In the genomic region with DNA sequence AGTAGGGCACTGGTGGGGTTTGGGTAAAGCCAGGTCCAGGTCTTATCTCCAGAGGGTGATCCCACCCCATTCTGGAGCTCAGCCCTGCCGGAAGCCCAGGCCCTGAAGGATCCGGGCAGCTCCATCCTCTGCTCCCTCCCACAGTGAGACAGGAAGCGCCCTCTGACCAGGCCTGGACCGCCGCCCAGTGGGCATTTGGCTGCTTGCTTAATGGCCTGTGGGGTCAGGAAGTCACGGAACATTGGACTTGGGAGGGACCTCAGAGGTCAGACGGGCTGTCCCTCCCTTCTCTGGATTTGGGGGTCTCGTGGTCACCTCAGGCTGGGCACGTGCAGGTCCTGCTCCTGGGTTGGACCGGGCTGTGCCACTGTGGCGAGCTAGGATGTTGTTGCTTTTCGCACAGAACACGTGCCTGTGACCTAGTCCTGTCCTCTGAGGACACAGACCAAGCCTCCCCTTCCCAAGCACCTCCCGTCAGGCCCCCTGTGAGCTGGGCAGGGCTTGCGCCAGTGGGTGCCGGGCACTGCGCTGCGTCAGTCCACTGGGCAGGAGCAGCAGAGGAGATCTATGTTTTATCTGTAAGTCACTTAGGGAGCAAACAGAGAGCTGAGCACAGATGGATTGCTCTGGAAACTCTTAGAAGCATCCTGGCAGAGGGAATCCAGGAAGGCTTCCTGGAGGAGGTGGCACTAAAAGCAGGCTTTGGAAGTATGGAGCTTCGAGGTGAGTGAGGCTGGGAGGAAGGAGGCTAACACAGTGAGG, we compare ENCODE assay signal across 1 cellular context.
A peak's percentile ranks its signal among the peaks of the same experiment; 100 is the strongest.
TF ChIP-seq lines count a peak whose summit lies in the region.

No MANE protein-coding gene starts in this region.

TF ChIP-seq in K562, 482 proteins besides CTCF, POLR2A, EP300 and RAD21 (continued from another document and continues in another):
- TF ChIP-seq, protein P1, sequence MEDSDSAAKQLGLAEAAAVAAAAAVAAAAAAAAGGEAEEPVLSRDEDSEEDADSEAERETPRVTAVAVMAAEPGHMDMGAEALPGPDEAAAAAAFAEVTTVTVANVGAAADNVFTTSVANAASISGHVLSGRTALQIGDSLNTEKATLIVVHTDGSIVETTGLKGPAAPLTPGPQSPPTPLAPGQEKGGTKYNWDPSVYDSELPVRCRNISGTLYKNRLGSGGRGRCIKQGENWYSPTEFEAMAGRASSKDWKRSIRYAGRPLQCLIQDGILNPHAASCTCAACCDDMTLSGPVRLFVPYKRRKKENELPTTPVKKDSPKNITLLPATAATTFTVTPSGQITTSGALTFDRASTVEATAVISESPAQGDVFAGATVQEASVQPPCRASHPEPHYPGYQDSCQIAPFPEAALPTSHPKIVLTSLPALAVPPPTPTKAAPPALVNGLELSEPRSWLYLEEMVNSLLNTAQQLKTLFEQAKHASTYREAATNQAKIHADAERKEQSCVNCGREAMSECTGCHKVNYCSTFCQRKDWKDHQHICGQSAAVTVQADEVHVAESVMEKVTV (CRISPR knock-in tag; IDR thresholded peaks at IDR 0.05): peak; percentile 78
- TF ChIP-seq NR2C1 (IDR thresholded peaks at IDR 0.05) (no peak), NR2C1 (tag; IDR thresholded peaks at IDR 0.05) (peak; percentile 84), PRPF4 (IDR thresholded peaks at IDR 0.05; ENCODE audit: insufficient read depth, low read depth, low read length, poor library complexity, severe bottlenecking) (no peak), SIN3A (IDR thresholded peaks at IDR 0.05; ENCODE audit: borderline replicate concordance in 2 of 2, control insufficient read depth in 1 of 2, low read depth in 2 of 2, low read length in 2 of 2) (0 out of 4 replicates have a peak, but pooled peaks of 1 of the 2 experiments have one; percentile 33), ZNF175 (CRISPR knock-in tag; IDR thresholded peaks at IDR 0.05; ENCODE audit: low read depth) (0 out of 2 replicates have a peak, but pooled peaks have one; percentile 24), SAFB (IDR thresholded peaks at IDR 0.05; ENCODE audit: borderline replicate concordance, low read depth, low read length) (no peak), TAF1 (IDR thresholded peaks at IDR 0.05; ENCODE audit: control insufficient read depth, extremely low read depth, insufficient read depth, low read length, severe bottlenecking) (peak; percentile 27), TARDBP (IDR thresholded peaks at IDR 0.05) (no peak), ZNF785 (CRISPR knock-in tag; IDR thresholded peaks at IDR 0.05) (no peak), TAF7 (tag; IDR thresholded peaks at IDR 0.05) (no peak), CAMTA2 (CRISPR knock-in tag; conservative IDR thresholded peaks at IDR 0.05) (no peak), ZBTB7A (IDR thresholded peaks at IDR 0.05; ENCODE audit: borderline replicate concordance, control insufficient read depth, low read depth, low read length) (peak; percentile 65; the same call in 1 of the 2 replicates), SRF (CRISPR knock-in tag; IDR thresholded peaks at IDR 0.05) (peak in 1 of 2 experiments; percentile 65; a peak in 1 of 4 replicates), BCOR (IDR thresholded peaks at IDR 0.05) (peak; percentile 72), NRF1 (conservative IDR thresholded peaks at IDR 0.05 in 1 of 2, IDR thresholded peaks at IDR 0.05 in 1 of 2) (no peak), NEUROD1 (IDR thresholded peaks at IDR 0.05; ENCODE audit: borderline replicate concordance, low read depth, low read length, partially characterized antibody) (peak; percentile 67), HNRNPK (IDR thresholded peaks at IDR 0.05; ENCODE audit: low read depth, low read length, poor library complexity, severe bottlenecking) (no peak)
- TF ChIP-seq, protein P2, sequence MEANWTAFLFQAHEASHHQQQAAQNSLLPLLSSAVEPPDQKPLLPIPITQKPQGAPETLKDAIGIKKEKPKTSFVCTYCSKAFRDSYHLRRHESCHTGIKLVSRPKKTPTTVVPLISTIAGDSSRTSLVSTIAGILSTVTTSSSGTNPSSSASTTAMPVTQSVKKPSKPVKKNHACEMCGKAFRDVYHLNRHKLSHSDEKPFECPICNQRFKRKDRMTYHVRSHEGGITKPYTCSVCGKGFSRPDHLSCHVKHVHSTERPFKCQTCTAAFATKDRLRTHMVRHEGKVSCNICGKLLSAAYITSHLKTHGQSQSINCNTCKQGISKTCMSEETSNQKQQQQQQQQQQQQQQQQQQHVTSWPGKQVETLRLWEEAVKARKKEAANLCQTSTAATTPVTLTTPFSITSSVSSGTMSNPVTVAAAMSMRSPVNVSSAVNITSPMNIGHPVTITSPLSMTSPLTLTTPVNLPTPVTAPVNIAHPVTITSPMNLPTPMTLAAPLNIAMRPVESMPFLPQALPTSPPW (CRISPR knock-in tag; IDR thresholded peaks at IDR 0.05): peak; percentile 69
- TF ChIP-seq, protein P3, sequence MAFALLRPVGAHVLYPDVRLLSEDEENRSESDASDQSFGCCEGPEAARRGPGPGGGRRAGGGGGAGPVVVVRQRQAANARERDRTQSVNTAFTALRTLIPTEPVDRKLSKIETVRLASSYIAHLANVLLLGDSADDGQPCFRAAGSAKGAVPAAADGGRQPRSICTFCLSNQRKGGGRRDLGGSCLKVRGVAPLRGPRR (CRISPR knock-in tag; IDR thresholded peaks at IDR 0.05): 0 out of 2 replicates have a peak, but pooled peaks have one; percentile 35
- TF ChIP-seq, protein P4, sequence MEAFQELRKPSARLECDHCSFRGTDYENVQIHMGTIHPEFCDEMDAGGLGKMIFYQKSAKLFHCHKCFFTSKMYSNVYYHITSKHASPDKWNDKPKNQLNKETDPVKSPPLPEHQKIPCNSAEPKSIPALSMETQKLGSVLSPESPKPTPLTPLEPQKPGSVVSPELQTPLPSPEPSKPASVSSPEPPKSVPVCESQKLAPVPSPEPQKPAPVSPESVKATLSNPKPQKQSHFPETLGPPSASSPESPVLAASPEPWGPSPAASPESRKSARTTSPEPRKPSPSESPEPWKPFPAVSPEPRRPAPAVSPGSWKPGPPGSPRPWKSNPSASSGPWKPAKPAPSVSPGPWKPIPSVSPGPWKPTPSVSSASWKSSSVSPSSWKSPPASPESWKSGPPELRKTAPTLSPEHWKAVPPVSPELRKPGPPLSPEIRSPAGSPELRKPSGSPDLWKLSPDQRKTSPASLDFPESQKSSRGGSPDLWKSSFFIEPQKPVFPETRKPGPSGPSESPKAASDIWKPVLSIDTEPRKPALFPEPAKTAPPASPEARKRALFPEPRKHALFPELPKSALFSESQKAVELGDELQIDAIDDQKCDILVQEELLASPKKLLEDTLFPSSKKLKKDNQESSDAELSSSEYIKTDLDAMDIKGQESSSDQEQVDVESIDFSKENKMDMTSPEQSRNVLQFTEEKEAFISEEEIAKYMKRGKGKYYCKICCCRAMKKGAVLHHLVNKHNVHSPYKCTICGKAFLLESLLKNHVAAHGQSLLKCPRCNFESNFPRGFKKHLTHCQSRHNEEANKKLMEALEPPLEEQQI (IDR thresholded peaks at IDR 0.05): no peak
- TF ChIP-seq, protein P5, sequence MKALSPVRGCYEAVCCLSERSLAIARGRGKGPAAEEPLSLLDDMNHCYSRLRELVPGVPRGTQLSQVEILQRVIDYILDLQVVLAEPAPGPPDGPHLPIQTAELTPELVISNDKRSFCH (CRISPR knock-in tag; IDR thresholded peaks at IDR 0.05): no peak
- TF ChIP-seq, protein P5 (tag; IDR thresholded peaks at IDR 0.05): peak; percentile 16; the same call in 1 of the 2 replicates
- TF ChIP-seq, protein P6, sequence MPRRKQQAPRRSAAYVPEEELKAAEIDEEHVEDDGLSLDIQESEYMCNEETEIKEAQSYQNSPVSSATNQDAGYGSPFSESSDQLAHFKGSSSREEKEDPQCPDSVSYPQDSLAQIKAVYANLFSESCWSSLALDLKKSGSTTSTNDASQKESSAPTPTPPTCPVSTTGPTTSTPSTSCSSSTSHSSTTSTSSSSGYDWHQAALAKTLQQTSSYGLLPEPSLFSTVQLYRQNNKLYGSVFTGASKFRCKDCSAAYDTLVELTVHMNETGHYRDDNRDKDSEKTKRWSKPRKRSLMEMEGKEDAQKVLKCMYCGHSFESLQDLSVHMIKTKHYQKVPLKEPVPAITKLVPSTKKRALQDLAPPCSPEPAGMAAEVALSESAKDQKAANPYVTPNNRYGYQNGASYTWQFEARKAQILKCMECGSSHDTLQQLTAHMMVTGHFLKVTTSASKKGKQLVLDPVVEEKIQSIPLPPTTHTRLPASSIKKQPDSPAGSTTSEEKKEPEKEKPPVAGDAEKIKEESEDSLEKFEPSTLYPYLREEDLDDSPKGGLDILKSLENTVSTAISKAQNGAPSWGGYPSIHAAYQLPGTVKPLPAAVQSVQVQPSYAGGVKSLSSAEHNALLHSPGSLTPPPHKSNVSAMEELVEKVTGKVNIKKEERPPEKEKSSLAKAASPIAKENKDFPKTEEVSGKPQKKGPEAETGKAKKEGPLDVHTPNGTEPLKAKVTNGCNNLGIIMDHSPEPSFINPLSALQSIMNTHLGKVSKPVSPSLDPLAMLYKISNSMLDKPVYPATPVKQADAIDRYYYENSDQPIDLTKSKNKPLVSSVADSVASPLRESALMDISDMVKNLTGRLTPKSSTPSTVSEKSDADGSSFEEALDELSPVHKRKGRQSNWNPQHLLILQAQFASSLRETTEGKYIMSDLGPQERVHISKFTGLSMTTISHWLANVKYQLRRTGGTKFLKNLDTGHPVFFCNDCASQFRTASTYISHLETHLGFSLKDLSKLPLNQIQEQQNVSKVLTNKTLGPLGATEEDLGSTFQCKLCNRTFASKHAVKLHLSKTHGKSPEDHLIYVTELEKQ (CRISPR knock-in tag; IDR thresholded peaks at IDR 0.05): 0 out of 2 replicates have a peak, but pooled peaks have one; percentile 38
- TF ChIP-seq, protein P7, sequence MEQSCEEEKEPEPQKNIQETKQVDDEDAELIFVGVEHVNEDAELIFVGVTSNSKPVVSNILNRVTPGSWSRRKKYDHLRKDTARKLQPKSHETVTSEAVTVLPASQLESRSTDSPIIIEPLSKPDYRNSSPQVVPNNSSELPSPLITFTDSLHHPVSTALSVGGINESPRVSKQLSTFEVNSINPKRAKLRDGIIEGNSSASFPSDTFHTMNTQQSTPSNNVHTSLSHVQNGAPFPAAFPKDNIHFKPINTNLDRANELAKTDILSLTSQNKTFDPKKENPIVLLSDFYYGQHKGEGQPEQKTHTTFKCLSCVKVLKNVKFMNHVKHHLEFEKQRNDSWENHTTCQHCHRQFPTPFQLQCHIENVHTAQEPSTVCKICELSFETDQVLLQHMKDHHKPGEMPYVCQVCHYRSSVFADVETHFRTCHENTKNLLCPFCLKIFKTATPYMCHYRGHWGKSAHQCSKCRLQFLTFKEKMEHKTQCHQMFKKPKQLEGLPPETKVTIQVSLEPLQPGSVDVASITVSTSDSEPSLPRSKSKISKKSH (CRISPR knock-in tag; IDR thresholded peaks at IDR 0.05): no peak
- TF ChIP-seq, protein P8, sequence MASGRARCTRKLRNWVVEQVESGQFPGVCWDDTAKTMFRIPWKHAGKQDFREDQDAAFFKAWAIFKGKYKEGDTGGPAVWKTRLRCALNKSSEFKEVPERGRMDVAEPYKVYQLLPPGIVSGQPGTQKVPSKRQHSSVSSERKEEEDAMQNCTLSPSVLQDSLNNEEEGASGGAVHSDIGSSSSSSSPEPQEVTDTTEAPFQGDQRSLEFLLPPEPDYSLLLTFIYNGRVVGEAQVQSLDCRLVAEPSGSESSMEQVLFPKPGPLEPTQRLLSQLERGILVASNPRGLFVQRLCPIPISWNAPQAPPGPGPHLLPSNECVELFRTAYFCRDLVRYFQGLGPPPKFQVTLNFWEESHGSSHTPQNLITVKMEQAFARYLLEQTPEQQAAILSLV (tag; IDR thresholded peaks at IDR 0.05): no peak
- TF ChIP-seq, protein P9, sequence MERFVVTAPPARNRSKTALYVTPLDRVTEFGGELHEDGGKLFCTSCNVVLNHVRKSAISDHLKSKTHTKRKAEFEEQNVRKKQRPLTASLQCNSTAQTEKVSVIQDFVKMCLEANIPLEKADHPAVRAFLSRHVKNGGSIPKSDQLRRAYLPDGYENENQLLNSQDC (CRISPR knock-in tag; IDR thresholded peaks at IDR 0.05): no peak
- TF ChIP-seq, protein P10, sequence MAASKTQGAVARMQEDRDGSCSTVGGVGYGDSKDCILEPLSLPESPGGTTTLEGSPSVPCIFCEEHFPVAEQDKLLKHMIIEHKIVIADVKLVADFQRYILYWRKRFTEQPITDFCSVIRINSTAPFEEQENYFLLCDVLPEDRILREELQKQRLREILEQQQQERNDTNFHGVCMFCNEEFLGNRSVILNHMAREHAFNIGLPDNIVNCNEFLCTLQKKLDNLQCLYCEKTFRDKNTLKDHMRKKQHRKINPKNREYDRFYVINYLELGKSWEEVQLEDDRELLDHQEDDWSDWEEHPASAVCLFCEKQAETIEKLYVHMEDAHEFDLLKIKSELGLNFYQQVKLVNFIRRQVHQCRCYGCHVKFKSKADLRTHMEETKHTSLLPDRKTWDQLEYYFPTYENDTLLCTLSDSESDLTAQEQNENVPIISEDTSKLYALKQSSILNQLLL (CRISPR knock-in tag; IDR thresholded peaks at IDR 0.05; ENCODE audit: borderline replicate concordance): no peak
